ENCODE assay signal across 34 cellular contexts in the genomic region with DNA sequence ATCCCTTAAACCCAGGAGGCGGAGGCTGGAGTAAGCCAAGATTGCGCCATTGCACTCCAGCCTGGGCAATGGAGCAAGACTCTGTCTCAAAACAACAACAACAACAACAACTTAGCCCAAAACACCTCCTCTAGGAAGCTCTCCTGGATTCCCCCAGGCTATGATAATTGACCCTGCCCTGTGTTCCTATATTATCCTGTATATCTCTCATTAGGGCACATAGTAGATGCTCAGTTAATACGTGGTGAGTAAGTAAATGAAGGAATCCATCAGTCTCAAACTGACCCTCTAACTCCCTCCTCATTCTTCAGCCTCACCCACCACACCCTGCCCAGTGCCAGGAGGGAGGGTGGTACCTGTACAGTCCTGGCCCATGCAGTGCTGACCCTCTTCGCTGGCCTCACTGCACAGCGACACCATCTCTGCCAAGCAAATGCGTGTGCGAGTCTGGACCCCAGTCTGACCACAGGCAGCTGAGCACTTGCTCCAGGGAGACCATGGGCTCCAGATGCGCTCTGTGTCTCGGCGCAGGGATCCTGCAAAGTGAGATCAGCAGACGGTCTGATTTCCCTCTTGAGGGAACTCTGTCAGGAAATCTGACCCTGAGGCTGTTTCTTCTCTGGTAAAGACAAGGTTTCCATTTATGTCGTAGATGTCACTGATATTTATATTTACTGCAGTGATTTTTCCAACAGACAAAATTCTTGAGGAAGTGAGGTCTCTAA. TPM values are rescaled to one million over a fixed set of nuclear protein-coding genes. Genes with fewer than 3 reads are reported as not detected.
"Had no signal": no experiment of that assay in that cellular context is flagged by ENCODE, and none has a peak within 500 bp of the region (broad histone marks: within the 10 kb centered on the region; RNA-seq: fewer than 3 reads in every experiment).

No MANE protein-coding gene starts in this region.

- DNase-seq: activated CD4-positive, alpha-beta memory T cell treated with anti-CD3 and anti-CD28 coated beads, Interleukin-2, amount 10 ng/mL, durations not matched to agents 7 days and 5 days; activated CD4-positive, alpha-beta T cell treated with anti-CD3 and anti-CD28 coated beads for 1 hour; activated CD4-positive, alpha-beta T cell treated with anti-CD3 and anti-CD28 coated beads for 48 hours; activated CD4-positive, CD25-positive, alpha-beta regulatory T cell; activated CD8-positive, alpha-beta memory T cell treated with anti-CD3 and anti-CD28 coated beads for 24 hours; activated CD8-positive, alpha-beta memory T cell treated with anti-CD3 and anti-CD28 coated beads, Interleukin-2, amount 10 ng/mL, durations not matched to agents 7 days and 5 days; activated CD8-positive, alpha-beta memory T cell treated with anti-CD3 and anti-CD28 coated beads, Interleukin-2, amount 50 U/mL, for 48 hours; activated effector memory CD4-positive, alpha-beta T cell treated with Interleukin-2 at 50 U/mL for 16 hours; activated naive CD4-positive, alpha-beta T cell treated with anti-CD3 and anti-CD28 coated beads, Interleukin-2, amount 10 ng/mL, durations not matched to agents 7 days and 5 days; activated naive CD8-positive, alpha-beta T cell treated with anti-CD3 and anti-CD28 coated beads, Interleukin-2, amount 50 U/mL, for 24 hours; activated T-cell treated with anti-CD3 and anti-CD28 coated beads, Interleukin-2, amount 50 U/mL, for 48 hours; aorta; brain microvascular endothelial cell; Karpas-422; KBM-7; NCI-H1105 treated with DMSO at 0.1 percent for 48 hours; NCI-H1436; NCI-H1694; NCI-H1930; NCI-H345; NCI-H526; NCI-H748 treated with DMSO at 0.1 percent for 48 hours; NK-92 treated with Interleukin-12 subunit alpha and Interleukin-12 subunit beta, amount 100 ng/mL, for 24 hours; SHP77 treated with DMSO at 0.1 percent for 48 hours; T1000; WERI-Rb-1 had no signal

- H3K4me3 ChIP-seq: SJSA1 had no signal

- H3K9me3 Mint-ChIP-seq: activated CD4-positive, alpha-beta memory T cell treated with anti-CD3 and anti-CD28 coated beads, Interleukin-2, amount 10 ng/mL, durations not matched to agents 7 days and 5 days; activated naive CD4-positive, alpha-beta T cell treated with anti-CD3 and anti-CD28 coated beads, Interleukin-2, amount 10 ng/mL, durations not matched to agents 7 days and 5 days; activated naive CD8-positive, alpha-beta T cell treated with anti-CD3 and anti-CD28 coated beads, Interleukin-2, amount 50 U/mL, for 24 hours; central memory CD8-positive, alpha-beta T cell had no signal

- H3K27ac Mint-ChIP-seq: activated CD4-positive, alpha-beta memory T cell treated with anti-CD3 and anti-CD28 coated beads, Interleukin-2, amount 10 ng/mL, durations not matched to agents 7 days and 5 days; activated CD8-positive, alpha-beta memory T cell treated with anti-CD3 and anti-CD28 coated beads, Interleukin-2, amount 10 ng/mL, durations not matched to agents 7 days and 5 days; activated naive CD4-positive, alpha-beta T cell treated with anti-CD3 and anti-CD28 coated beads, Interleukin-2, amount 10 ng/mL, durations not matched to agents 7 days and 5 days; activated naive CD8-positive, alpha-beta T cell; activated naive CD8-positive, alpha-beta T cell treated with anti-CD3 and anti-CD28 coated beads, Interleukin-2, amount 50 U/mL, for 24 hours had no signal

- ATAC-seq: activated CD8-positive, alpha-beta memory T cell treated with anti-CD3 and anti-CD28 coated beads, Interleukin-2, amount 10 ng/mL, durations not matched to agents 7 days and 5 days; activated naive CD8-positive, alpha-beta T cell treated with anti-CD3 and anti-CD28 coated beads, Interleukin-2, amount 50 U/mL, for 24 hours; Panc1 had no signal

- H3K27me3 Mint-ChIP-seq: activated naive CD8-positive, alpha-beta T cell; activated naive CD8-positive, alpha-beta T cell treated with anti-CD3 and anti-CD28 coated beads, Interleukin-2, amount 50 U/mL, for 24 hours had no signal

- H3K27me3 ChIP-seq: brain microvascular endothelial cell, SJSA1 had no signal

- H3K4me1 Mint-ChIP-seq: activated CD4-positive, alpha-beta memory T cell treated with anti-CD3 and anti-CD28 coated beads, Interleukin-2, amount 10 ng/mL, durations not matched to agents 7 days and 5 days; activated CD8-positive, alpha-beta memory T cell treated with anti-CD3 and anti-CD28 coated beads, Interleukin-2, amount 10 ng/mL, durations not matched to agents 7 days and 5 days; activated naive CD4-positive, alpha-beta T cell treated with anti-CD3 and anti-CD28 coated beads, Interleukin-2, amount 10 ng/mL, durations not matched to agents 7 days and 5 days; activated naive CD8-positive, alpha-beta T cell treated with anti-CD3 and anti-CD28 coated beads, Interleukin-2, amount 50 U/mL, for 24 hours; central memory CD8-positive, alpha-beta T cell had no signal

- H3K4me3 Mint-ChIP-seq: activated CD4-positive, alpha-beta memory T cell treated with anti-CD3 and anti-CD28 coated beads, Interleukin-2, amount 10 ng/mL, durations not matched to agents 7 days and 5 days; activated CD8-positive, alpha-beta memory T cell treated with anti-CD3 and anti-CD28 coated beads, Interleukin-2, amount 10 ng/mL, durations not matched to agents 7 days and 5 days; activated naive CD4-positive, alpha-beta T cell treated with anti-CD3 and anti-CD28 coated beads, Interleukin-2, amount 10 ng/mL, durations not matched to agents 7 days and 5 days; activated naive CD8-positive, alpha-beta T cell; activated naive CD8-positive, alpha-beta T cell treated with anti-CD3 and anti-CD28 coated beads, Interleukin-2, amount 50 U/mL, for 24 hours; central memory CD8-positive, alpha-beta T cell had no signal

- H3K9me3 ChIP-seq: SJSA1 had no signal

- H3K4me1 ChIP-seq: SJSA1 had no signal

- H3K36me3 ChIP-seq: brain microvascular endothelial cell, SJSA1, WERI-Rb-1 had no signal

- H3K27ac ChIP-seq: brain microvascular endothelial cell, SJSA1, WERI-Rb-1 had no signal

- H3K36me3 Mint-ChIP-seq: activated CD8-positive, alpha-beta memory T cell treated with anti-CD3 and anti-CD28 coated beads, Interleukin-2, amount 10 ng/mL, durations not matched to agents 7 days and 5 days; activated naive CD4-positive, alpha-beta T cell treated with anti-CD3 and anti-CD28 coated beads, Interleukin-2, amount 10 ng/mL, durations not matched to agents 7 days and 5 days; activated naive CD8-positive, alpha-beta T cell had no signal

RNA-seq across cellular contexts. Expression of gene CILP, which starts 6.2 kb away (rescaled TPM):
- total RNA-seq: activated CD4-positive, alpha-beta memory T cell treated with anti-CD3 and anti-CD28 coated beads, Interleukin-2, amount 10 ng/mL, durations not matched to agents 7 days and 5 days; MCF 10A; NCI-H460; RPMI7951; SJSA1; T-helper 1 cell treated with Interleukin-12 subunit alpha and Interleukin-12 subunit beta and Interleukin-4 antibody, amounts not matched to agents 30 ng/mL and 1 ng/mL, for 36 hours had no signal
